In the genomic region with DNA sequence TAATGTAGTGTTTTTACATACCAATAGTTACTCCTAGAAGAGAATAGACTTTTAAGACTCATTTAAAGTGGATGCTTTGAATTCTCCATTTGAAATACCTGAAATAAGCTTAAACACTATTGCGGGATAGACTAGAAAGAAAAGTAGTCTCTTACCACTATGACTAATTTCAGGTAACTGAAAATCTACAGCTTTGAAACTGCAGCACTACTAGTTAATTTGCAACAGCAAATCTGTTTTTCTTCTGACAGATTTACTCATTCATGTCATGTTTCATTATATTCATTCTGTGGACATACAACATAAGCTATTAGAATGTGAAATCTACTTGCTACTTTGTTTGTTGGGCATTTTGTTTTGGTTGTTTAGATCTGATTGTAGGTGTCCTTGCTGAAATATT, we compare ENCODE assay signal across 1 cellular context.
TF ChIP-seq lines count a peak whose summit lies in the region.

No MANE protein-coding gene starts in this region.

TF ChIP-seq in GM12878, 131 proteins besides CTCF, POLR2A, EP300 and RAD21 (continued from another document):
- TF ChIP-seq SPI1 (IDR thresholded peaks at IDR 0.05; ENCODE audit: borderline replicate concordance, insufficient read depth, low read depth, low read length): no peak
- TF ChIP-seq STAT1 (conservative IDR thresholded peaks at IDR 0.05): no peak
- peak; percentile 77 for TF ChIP-seq JUNB (IDR thresholded peaks at IDR 0.05)
- TF ChIP-seq, protein P1, sequence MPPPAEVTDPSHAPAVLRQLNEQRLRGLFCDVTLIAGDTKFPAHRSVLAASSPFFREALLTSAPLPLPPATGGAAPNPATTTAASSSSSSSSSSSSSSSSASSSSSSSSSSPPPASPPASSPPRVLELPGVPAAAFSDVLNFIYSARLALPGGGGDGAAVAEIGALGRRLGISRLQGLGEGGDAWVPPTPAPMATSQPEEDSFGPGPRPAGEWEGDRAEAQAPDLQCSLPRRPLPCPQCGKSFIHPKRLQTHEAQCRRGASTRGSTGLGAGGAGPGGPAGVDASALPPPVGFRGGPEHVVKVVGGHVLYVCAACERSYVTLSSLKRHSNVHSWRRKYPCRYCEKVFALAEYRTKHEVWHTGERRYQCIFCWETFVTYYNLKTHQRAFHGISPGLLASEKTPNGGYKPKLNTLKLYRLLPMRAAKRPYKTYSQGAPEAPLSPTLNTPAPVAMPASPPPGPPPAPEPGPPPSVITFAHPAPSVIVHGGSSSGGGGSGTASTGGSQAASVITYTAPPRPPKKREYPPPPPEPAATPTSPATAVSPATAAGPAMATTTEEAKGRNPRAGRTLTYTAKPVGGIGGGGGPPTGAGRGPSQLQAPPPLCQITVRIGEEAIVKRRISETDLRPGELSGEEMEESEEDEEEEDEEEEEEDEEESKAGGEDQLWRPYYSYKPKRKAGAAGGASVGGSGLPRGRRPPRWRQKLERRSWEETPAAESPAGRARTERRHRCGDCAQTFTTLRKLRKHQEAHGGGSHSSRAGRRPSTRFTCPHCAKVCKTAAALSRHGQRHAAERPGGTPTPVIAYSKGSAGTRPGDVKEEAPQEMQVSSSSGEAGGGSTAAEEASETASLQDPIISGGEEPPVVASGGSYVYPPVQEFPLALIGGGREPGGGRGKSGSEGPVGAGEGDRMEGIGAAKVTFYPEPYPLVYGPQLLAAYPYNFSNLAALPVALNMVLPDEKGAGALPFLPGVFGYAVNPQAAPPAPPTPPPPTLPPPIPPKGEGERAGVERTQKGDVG (CRISPR knock-in tag; IDR thresholded peaks at IDR 0.05): no peak
- TF ChIP-seq, protein P2, sequence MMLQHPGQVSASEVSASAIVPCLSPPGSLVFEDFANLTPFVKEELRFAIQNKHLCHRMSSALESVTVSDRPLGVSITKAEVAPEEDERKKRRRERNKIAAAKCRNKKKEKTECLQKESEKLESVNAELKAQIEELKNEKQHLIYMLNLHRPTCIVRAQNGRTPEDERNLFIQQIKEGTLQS (IDR thresholded peaks at IDR 0.05; ENCODE audit: borderline replicate concordance, extremely low read depth, low read depth, low read length): no peak
- no peak for TF ChIP-seq ZNF24 (IDR thresholded peaks at IDR 0.05)
- TF ChIP-seq ZZZ3 (IDR thresholded peaks at IDR 0.05; ENCODE audit: control insufficient read depth, insufficient read length, low read depth): no peak
- TF ChIP-seq ASH2L (IDR thresholded peaks at IDR 0.05; ENCODE audit: borderline replicate concordance, low read depth): no peak
- TF ChIP-seq MXI1 (IDR thresholded peaks at IDR 0.05; ENCODE audit: low read depth, low read length): no peak
- TF ChIP-seq, protein P3, sequence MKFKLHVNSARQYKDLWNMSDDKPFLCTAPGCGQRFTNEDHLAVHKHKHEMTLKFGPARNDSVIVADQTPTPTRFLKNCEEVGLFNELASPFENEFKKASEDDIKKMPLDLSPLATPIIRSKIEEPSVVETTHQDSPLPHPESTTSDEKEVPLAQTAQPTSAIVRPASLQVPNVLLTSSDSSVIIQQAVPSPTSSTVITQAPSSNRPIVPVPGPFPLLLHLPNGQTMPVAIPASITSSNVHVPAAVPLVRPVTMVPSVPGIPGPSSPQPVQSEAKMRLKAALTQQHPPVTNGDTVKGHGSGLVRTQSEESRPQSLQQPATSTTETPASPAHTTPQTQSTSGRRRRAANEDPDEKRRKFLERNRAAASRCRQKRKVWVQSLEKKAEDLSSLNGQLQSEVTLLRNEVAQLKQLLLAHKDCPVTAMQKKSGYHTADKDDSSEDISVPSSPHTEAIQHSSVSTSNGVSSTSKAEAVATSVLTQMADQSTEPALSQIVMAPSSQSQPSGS (IDR thresholded peaks at IDR 0.05; ENCODE audit: low read length): peak; percentile 42; the same call in 1 of the 2 replicates
- TF ChIP-seq ZNF274 (IDR thresholded peaks at IDR 0.05; ENCODE audit: insufficient read depth, insufficient read length): no peak
- TF ChIP-seq MLLT1 (IDR thresholded peaks at IDR 0.05): no peak
- TF ChIP-seq IKZF2 (IDR thresholded peaks at IDR 0.05): no peak
- no peak for TF ChIP-seq KDM1A (IDR thresholded peaks at IDR 0.05; ENCODE audit: borderline replicate concordance)
- no peak for TF ChIP-seq ATF7 (IDR thresholded peaks at IDR 0.05; ENCODE audit: low read depth)
- no peak for TF ChIP-seq SKIL (IDR thresholded peaks at IDR 0.05; ENCODE audit: low read depth, poor library complexity, severe bottlenecking)
- TF ChIP-seq CBFB (IDR thresholded peaks at IDR 0.05; ENCODE audit: low read depth): no peak
- TF ChIP-seq BACH1 (IDR thresholded peaks at IDR 0.05; ENCODE audit: borderline replicate concordance): no peak
- no peak for TF ChIP-seq FOS (IDR thresholded peaks at IDR 0.05; ENCODE audit: borderline replicate concordance, extremely low read depth, insufficient read length)
- TF ChIP-seq HDAC2 (IDR thresholded peaks at IDR 0.05): no peak
- peak; percentile 23; the same call in 1 of the 2 replicates for TF ChIP-seq FOXM1 (IDR thresholded peaks at IDR 0.05; ENCODE audit: low read depth, low read length)
- TF ChIP-seq, protein P4, sequence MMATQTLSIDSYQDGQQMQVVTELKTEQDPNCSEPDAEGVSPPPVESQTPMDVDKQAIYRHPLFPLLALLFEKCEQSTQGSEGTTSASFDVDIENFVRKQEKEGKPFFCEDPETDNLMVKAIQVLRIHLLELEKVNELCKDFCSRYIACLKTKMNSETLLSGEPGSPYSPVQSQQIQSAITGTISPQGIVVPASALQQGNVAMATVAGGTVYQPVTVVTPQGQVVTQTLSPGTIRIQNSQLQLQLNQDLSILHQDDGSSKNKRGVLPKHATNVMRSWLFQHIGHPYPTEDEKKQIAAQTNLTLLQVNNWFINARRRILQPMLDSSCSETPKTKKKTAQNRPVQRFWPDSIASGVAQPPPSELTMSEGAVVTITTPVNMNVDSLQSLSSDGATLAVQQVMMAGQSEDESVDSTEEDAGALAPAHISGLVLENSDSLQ (IDR thresholded peaks at IDR 0.05): peak; percentile 33; the same call in 1 of the 2 replicates
- TF ChIP-seq IKZF1 (conservative IDR thresholded peaks at IDR 0.05): no peak
- 0 out of 2 replicates have a peak, but pooled peaks have one; percentile 13 for TF ChIP-seq GABPA (IDR thresholded peaks at IDR 0.05; ENCODE audit: low read depth)
- TF ChIP-seq EZH2 (IDR thresholded peaks at IDR 0.05; ENCODE audit: borderline replicate concordance, control insufficient read depth, low read depth, low read length): no peak
- TF ChIP-seq ZNF384 (IDR thresholded peaks at IDR 0.05; ENCODE audit: borderline replicate concordance, low read depth, low read length): no peak
- no peak for TF ChIP-seq RCOR1 (conservative IDR thresholded peaks at IDR 0.05; ENCODE audit: low read depth, low read length)
- TF ChIP-seq, protein P5, sequence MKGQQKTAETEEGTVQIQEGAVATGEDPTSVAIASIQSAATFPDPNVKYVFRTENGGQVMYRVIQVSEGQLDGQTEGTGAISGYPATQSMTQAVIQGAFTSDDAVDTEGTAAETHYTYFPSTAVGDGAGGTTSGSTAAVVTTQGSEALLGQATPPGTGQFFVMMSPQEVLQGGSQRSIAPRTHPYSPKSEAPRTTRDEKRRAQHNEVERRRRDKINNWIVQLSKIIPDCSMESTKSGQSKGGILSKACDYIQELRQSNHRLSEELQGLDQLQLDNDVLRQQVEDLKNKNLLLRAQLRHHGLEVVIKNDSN (IDR thresholded peaks at IDR 0.05; ENCODE audit: borderline replicate concordance, extremely low read length, insufficient read depth, low read depth, low read length): no peak
- TF ChIP-seq SMAD5 (IDR thresholded peaks at IDR 0.05; ENCODE audit: low read depth): no peak
- TF ChIP-seq SRF (IDR thresholded peaks at IDR 0.05; ENCODE audit: low read depth in 2 of 2, low read length in 2 of 2): no peak
- TF ChIP-seq RAD51 (IDR thresholded peaks at IDR 0.05): no peak
- no peak for TF ChIP-seq HDGF (IDR thresholded peaks at IDR 0.05)
- no peak for TF ChIP-seq HCFC1 (IDR thresholded peaks at IDR 0.05; ENCODE audit: low read length)
- no peak for TF ChIP-seq SIN3A (IDR thresholded peaks at IDR 0.05; ENCODE audit: low read depth, low read length)
- TF ChIP-seq MEF2B (IDR thresholded peaks at IDR 0.05; ENCODE audit: partially characterized antibody, poor library complexity, severe bottlenecking): no peak
- TF ChIP-seq CBX5 (IDR thresholded peaks at IDR 0.05; ENCODE audit: low read depth): no peak
- 0 out of 2 replicates have a peak, but pooled peaks have one; percentile 48 for TF ChIP-seq BCL11A (IDR thresholded peaks at IDR 0.05; ENCODE audit: low read depth, low read length)
- TF ChIP-seq NRF1 (conservative IDR thresholded peaks at IDR 0.05; ENCODE audit: low read depth, low read length): no peak
- no peak for TF ChIP-seq PML (IDR thresholded peaks at IDR 0.05; ENCODE audit: low read length)
- TF ChIP-seq TCF7 (IDR thresholded peaks at IDR 0.05; ENCODE audit: borderline replicate concordance): no peak
- no peak for TF ChIP-seq CREB1 (IDR thresholded peaks at IDR 0.05; ENCODE audit: low read depth)
- TF ChIP-seq DPF2 (IDR thresholded peaks at IDR 0.05): 0 out of 2 replicates have a peak, but pooled peaks have one; percentile 42
- TF ChIP-seq ZNF622 (IDR thresholded peaks at IDR 0.05): no peak
- no peak for TF ChIP-seq NR2F1 (conservative IDR thresholded peaks at IDR 0.05)
